25 cellular contexts compared by ENCODE assay signal in genomic region chr2:207762146-207762545, GRCh38. TPM values are rescaled to one million over a fixed set of nuclear protein-coding genes. Genes with fewer than 3 reads are reported as not detected.
A peak's percentile ranks its signal among the peaks of the same experiment; 100 is the strongest.
DNase-seq lines count a peak whose midpoint lies in the region; ATAC-seq, FAIRE-seq and TF ChIP-seq lines count a peak whose summit lies in the region.
"Had no signal": no experiment of that assay in that cellular context is flagged by ENCODE, and none has a peak within 500 bp of the region (broad histone marks: within the 10 kb centered on the region; RNA-seq: fewer than 3 reads in every experiment).

No MANE protein-coding gene starts in this region.

- H2BK120ac ChIP-seq in H1 (replicated peaks; ENCODE audit: low read depth, low read length): no peak overlapping the region
- H2BK120ac ChIP-seq in trophoblast cell (ENCODE audit: insufficient read depth, low read length, poor library complexity): no peak overlapping the region

- no peak for FAIRE-seq in H1 (lab: Jason Lieb, UNC)
- FAIRE-seq: A549, GM12892 had no signal

- H3K27ac ChIP-seq in GM23248: no peak overlapping the region
- H3K27ac ChIP-seq in SK-N-SH (ENCODE audit: low read depth in 2 of 2, low read length in 1 of 2): no peak overlapping the region; a peak in 1 of 4 replicates
- no peak overlapping the region for H3K27ac ChIP-seq in H1 (ENCODE audit: low read depth, low read length)
- no peak overlapping the region for H3K27ac ChIP-seq in trophoblast cell (ENCODE audit: low read depth, low read length)
- H3K27ac ChIP-seq: A549 had no signal

- peak overlapping the region; percentile 27 for H3K4ac ChIP-seq in H1 (replicated peaks; ENCODE audit: insufficient read length, low read depth, low read length)
- no peak overlapping the region for H3K4ac ChIP-seq in trophoblast cell (ENCODE audit: low read depth, low read length)

- no peak overlapping the region for H3K18ac ChIP-seq in H1 (ENCODE audit: extremely low read depth, low read length)
- H3K18ac ChIP-seq in trophoblast cell (ENCODE audit: low read length): no peak overlapping the region

- H3K9ac ChIP-seq in GM23248 (no peak overlapping the region), SK-N-SH (no peak overlapping the region), H1 (replicated peaks in 1 of 4; ENCODE audit: extremely low read depth in 1 of 4, low read depth in 3 of 4, low read length in 3 of 4) (no peak overlapping the region), trophoblast cell (ENCODE audit: low read length) (no peak overlapping the region)

- H2BK20ac ChIP-seq in H1 (ENCODE audit: low read length): no peak overlapping the region

- no peaks in the 10 kb centered on the region for H3K9me3 ChIP-seq in GM23248 (ENCODE audit: low read depth)
- H3K9me3 ChIP-seq in SK-N-SH: no peaks in the 10 kb centered on the region
- H3K9me3 ChIP-seq in H1 (ENCODE audit: insufficient read depth in 2 of 2, low read depth in 1 of 2, low read length in 1 of 2): no peaks in the 10 kb centered on the region
- H3K9me3 ChIP-seq in trophoblast cell (ENCODE audit: insufficient read depth, low read depth, low read length): peaks cover 1% of the 10 kb centered on the region
- H3K9me3 ChIP-seq: A549, BE2C had no signal

- in situ Hi-C loops in GM23248 (cut with MboI): no loop called here

- no peak overlapping the region for H2BK12ac ChIP-seq in H1 (ENCODE audit: low read depth, low read length)
- H2BK12ac ChIP-seq in trophoblast cell (ENCODE audit: low read length): no peak overlapping the region

- H3F3A ChIP-seq in GM23248 (ENCODE audit: insufficient read depth) (no peaks in the 10 kb centered on the region), SK-N-SH (replicated peaks; ENCODE audit: insufficient read depth) (no peaks in the 10 kb centered on the region)

- CTCF ChIA-PET in SK-N-SH (lab: Yijun Ruan, JAX) (interaction anchor here (0.7 to 2.9 kb wide), 3 partner anchors 16 to 310 kb away, joined by 3 to 13 read pairs (median 3); no protein-coding TSS in a partner anchor), H1 (lab: Charles Lee; ENCODE audit: partially characterized antibody) (interaction anchor here (1.4 to 7.4 kb wide), 4 partner anchors 16 to 278 kb away, joined by 3 to 69 read pairs (median 16); partner anchors contain the start of gene METTL21A)

- no peak overlapping the region for H4K5ac ChIP-seq in H1 (ENCODE audit: insufficient read length, low read depth, low read length)

- no peak for ATAC-seq in HG02870 (IDR thresholded peaks at IDR 0.05; ENCODE audit: unreplicated experiment)
- ATAC-seq: A549, HCT116, Panc1 had no signal

- no peak overlapping the region for H3K4me3 ChIP-seq in GM23248
- no peak overlapping the region for H3K4me3 ChIP-seq in SK-N-SH (ENCODE audit: low read depth in 2 of 2, low read length in 1 of 2)
- no peak overlapping the region for H3K4me3 ChIP-seq in H1 (ENCODE audit: extremely low read depth in 1 of 4, insufficient read depth in 2 of 4, low read depth in 3 of 4, low read length in 4 of 4)
- no peak overlapping the region for H3K4me3 ChIP-seq in trophoblast cell (ENCODE audit: low read depth, low read length)
- H3K4me3 ChIP-seq: A549 had no signal

- TF ChIP-seq CTCF in SK-N-SH (IDR thresholded peaks at IDR 0.05) (no peak), H1 (IDR thresholded peaks at IDR 0.05; ENCODE audit: control extremely low read depth in 1 of 3, insufficient read depth in 1 of 3, low read depth in 1 of 3, low read length in 3 of 3) (no peak)

- DNase-seq in GM23248: peak; percentile 32
- DNase-seq in SK-N-SH: no peak
- DNase-seq in H1 (ENCODE audit: low read depth in 1 of 2, low spot score in 2 of 2): no peak
- DNase-seq in trophoblast cell: peak; percentile 22 to 69
- no peak for DNase-seq in T-helper 9 cell
- no peak for DNase-seq in kidney glomerular epithelial cell (lab: John Stamatoyannopoulos, UW)
- DNase-seq in HT-29 (ENCODE audit: low spot score): no peak
- DNase-seq: BE2C; COR-L47; DND-41; GOT3; KG1; NCI-H1092 treated with DMSO at 0.1 percent for 48 hours; NCI-H1436 treated with DMSO at 0.1 percent for 48 hours; NCI-H1930; NCI-H226; NCI-H524; NCI-H774; NK-92 treated with Interleukin-12 subunit alpha and Interleukin-12 subunit beta, amount 100 ng/mL, for 24 hours; SIG-M5 had no signal

- H3K4me1 ChIP-seq in GM23248 (ENCODE audit: insufficient read depth) (no peaks in the 10 kb centered on the region), SK-N-SH (ENCODE audit: control insufficient read depth in 1 of 2, insufficient read depth in 2 of 2, low read depth in 1 of 2, low read length in 1 of 2) (peaks cover 6 to 10% of the 10 kb centered on the region in 2 experiments; a peak in 2 of 4 replicates), H1 (replicated peaks in 1 of 4; ENCODE audit: control insufficient read depth in 3 of 4, insufficient read depth in 4 of 4, low read length in 3 of 4) (peaks cover 15 to 40% (median 26%) of the 10 kb centered on the region in 4 experiments), trophoblast cell (ENCODE audit: control insufficient read depth in 1 of 2, insufficient read depth in 2 of 2, low read length in 2 of 2) (peaks cover 5 to 9% of the 10 kb centered on the region in 2 experiments)
- H3K4me1 ChIP-seq: BE2C had no signal

- H3K79me2 ChIP-seq in GM23248 (ENCODE audit: insufficient read depth) (no peaks in the 10 kb centered on the region), SK-N-SH (ENCODE audit: insufficient read depth) (no peaks in the 10 kb centered on the region), H1 (ENCODE audit: control insufficient read depth in 1 of 2, insufficient read depth in 2 of 2, low read length in 2 of 2) (peaks cover 25 to 72% of the 10 kb centered on the region in 2 experiments), trophoblast cell (ENCODE audit: control insufficient read depth, insufficient read depth, low read length, poor library complexity) (peaks cover 5% of the 10 kb centered on the region)

- H2AK5ac ChIP-seq in H1 (ENCODE audit: low read depth, low read length): no peak overlapping the region
- no peak overlapping the region for H2AK5ac ChIP-seq in trophoblast cell (ENCODE audit: low read length)

- H4K12ac ChIP-seq in trophoblast cell (ENCODE audit: low read depth, low read length): no peak overlapping the region

- TF ChIP-seq EP300 in SK-N-SH (IDR thresholded peaks at IDR 0.05; ENCODE audit: borderline replicate concordance in 1 of 2, low read depth in 1 of 2, low read length in 1 of 2) (no peak), H1 (IDR thresholded peaks at IDR 0.05; ENCODE audit: borderline replicate concordance in 1 of 2, low read depth in 2 of 2, low read length in 2 of 2) (no peak)

- H4K91ac ChIP-seq in H1 (replicated peaks; ENCODE audit: insufficient read length, low read length): no peak overlapping the region
- no peak overlapping the region for H4K91ac ChIP-seq in trophoblast cell (ENCODE audit: low read depth, low read length)

- H4K8ac ChIP-seq in H1 (ENCODE audit: extremely low read depth, insufficient read depth, low read length): no peak overlapping the region
- H4K8ac ChIP-seq in trophoblast cell (ENCODE audit: low read depth, low read length): no peak overlapping the region

- H3K4me2 ChIP-seq in GM23248 (ENCODE audit: unreplicated experiment) (no peak overlapping the region), SK-N-SH (0 out of 2 replicates have a peak overlapping the region, but pooled peaks have one; percentile 11), H1 (ENCODE audit: insufficient read depth in 1 of 2, low read depth in 2 of 2, low read length in 2 of 2) (0 out of 4 replicates have a peak overlapping the region, but pooled peaks of 1 of the 2 experiments have one; percentile 9), trophoblast cell (ENCODE audit: low read length) (no peak overlapping the region)
- H3K4me2 ChIP-seq: A549 had no signal

- H4K20me1 ChIP-seq in GM23248 (ENCODE audit: insufficient read depth) (no peaks in the 10 kb centered on the region), SK-N-SH (ENCODE audit: insufficient read depth) (no peaks in the 10 kb centered on the region), H1 (replicated peaks in 1 of 2; ENCODE audit: control insufficient read depth in 1 of 2, insufficient read depth in 2 of 2, low read length in 2 of 2) (peaks cover 9 to 23% of the 10 kb centered on the region in 2 experiments)

- H3K36me3 ChIP-seq in GM23248 (ENCODE audit: low read depth) (no peaks in the 10 kb centered on the region), SK-N-SH (replicated peaks in 1 of 2; ENCODE audit: control insufficient read depth in 1 of 2, insufficient read depth in 2 of 2, low read length in 1 of 2) (peaks cover 3 to 4% of the 10 kb centered on the region in 2 experiments), H1 (ENCODE audit: control insufficient read depth in 2 of 4, insufficient read depth in 4 of 4, low read length in 3 of 4) (peaks cover 5 to 81% (median 18%) of the 10 kb centered on the region in 4 experiments; a peak in 7 of 8 replicates), trophoblast cell (ENCODE audit: control insufficient read depth in 1 of 2, insufficient read depth in 2 of 2, low read length in 2 of 2) (peaks cover 0 to 8% of the 10 kb centered on the region in 2 experiments)
- H3K36me3 ChIP-seq: BE2C had no signal

- H2BK5ac ChIP-seq in H1 (ENCODE audit: low read depth, low read length) (no peak overlapping the region), trophoblast cell (ENCODE audit: low read depth, low read length, poor library complexity) (no peak overlapping the region)

- no peak overlapping the region for H3K14ac ChIP-seq in H1 (ENCODE audit: insufficient read length)
- no peak overlapping the region for H3K14ac ChIP-seq in trophoblast cell (ENCODE audit: low read length)

- 83 to 84% methylated on average over 8 of the region's 8 CpGs for WGBS in GM23248 (ENCODE audit: low coverage in 1 of 2, low lambda C conversion rate in 2 of 2, missing lambda C conversion rate in 2 of 2), 2 experiments
- 82% methylated on average over 8 of the region's 8 CpGs for WGBS in SK-N-SH (ENCODE audit: low lambda C conversion rate)
- 93% methylated on average over 8 of the region's 8 CpGs; no CpG with 5 or more reads in 1 of the 2 experiments for WGBS in H1 (ENCODE audit: extremely low coverage in 1 of 2, insufficient coverage in 1 of 2, insufficient read length in 1 of 2, insufficient replicate concordance in 2 of 2, low coverage in 1 of 2, low lambda C conversion rate in 2 of 2, missing lambda C conversion rate in 1 of 2), 2 experiments
- WGBS in trophoblast cell (ENCODE audit: extremely low coverage, insufficient coverage, insufficient read length): no CpG with 5 or more reads among the region's 8 CpGs

- H3K23ac ChIP-seq in H1 (ENCODE audit: insufficient read length) (no peak overlapping the region), trophoblast cell (ENCODE audit: low read length) (no peak overlapping the region)

- H2BK15ac ChIP-seq in H1 (ENCODE audit: low read length): no peak overlapping the region

- POLR2A ChIA-PET in SK-N-SH (lab: Yijun Ruan, JAX): no interaction called here
- POLR2A ChIA-PET in H1 (lab: Charles Lee; ENCODE audit: partially characterized antibody): interaction anchor here (0.6 kb wide), 1 partner anchor 11 kb away, joined by 3 read pairs; no protein-coding TSS in a partner anchor

- peaks cover 4% of the 10 kb centered on the region for H3K23me2 ChIP-seq in H1 (ENCODE audit: low read depth, low read length)

- H3K27me3 ChIP-seq in GM23248 (replicated peaks; ENCODE audit: insufficient read depth) (no peaks in the 10 kb centered on the region), SK-N-SH (ENCODE audit: insufficient read depth) (no peaks in the 10 kb centered on the region), H1 (replicated peaks in 1 of 4; ENCODE audit: control insufficient read depth in 3 of 4, extremely low read depth in 1 of 4, insufficient read depth in 3 of 4, low read length in 3 of 4) (no peaks in the 10 kb centered on the region), trophoblast cell (ENCODE audit: insufficient read depth, low read length) (no peaks in the 10 kb centered on the region)
- H3K27me3 ChIP-seq: BE2C had no signal

- H2AFZ ChIP-seq in GM23248 (no peak overlapping the region), SK-N-SH (ENCODE audit: low read depth) (no peak overlapping the region), H1 (ENCODE audit: low read length) (no peak overlapping the region), trophoblast cell (ENCODE audit: insufficient read depth, low read length, poor library complexity) (no peak overlapping the region)

- H3K79me1 ChIP-seq in H1 (ENCODE audit: low read depth, low read length) (peaks cover 4% of the 10 kb centered on the region; the same call in 1 of the 2 replicates), trophoblast cell (ENCODE audit: low read length) (no peaks in the 10 kb centered on the region)

- H3K56ac ChIP-seq in H1 (replicated peaks; ENCODE audit: insufficient read length, low read depth, low read length): no peak overlapping the region

- H3K9me2 ChIP-seq in GM23248 (ENCODE audit: insufficient read depth) (no peaks in the 10 kb centered on the region), SK-N-SH (no peaks in the 10 kb centered on the region)

- no peak for TF ChIP-seq RAD21 in SK-N-SH (IDR thresholded peaks at IDR 0.05; ENCODE audit: low read length)
- TF ChIP-seq RAD21 in H1 (IDR thresholded peaks at IDR 0.05 in 1 of 2, conservative IDR thresholded peaks at IDR 0.05 in 1 of 2; ENCODE audit: low read depth in 2 of 2, low read length in 2 of 2): no peak

- no peak for TF ChIP-seq POLR2A in H1 (IDR thresholded peaks at IDR 0.05; ENCODE audit: control extremely low read depth in 1 of 2, low read depth in 2 of 2, low read length in 2 of 2)

RNA-seq across cellular contexts. Expression of gene FZD5, which starts 7.6 kb away (rescaled TPM):
- total RNA-seq in GM23248 (2014; rRNA removed; shearing (Covaris generic)): under 0.01 and 0.13 TPM in 2 replicates
- polyA plus RNA-seq in GM23248 (2016; fragmentation: Nextera tagmentation; extraction: Ambion mirVana) (0.13 and 0.15 TPM in 2 replicates), SK-N-SH (2012; rRNA removed) (0.52 and 0.72 TPM in 2 replicates), H1 (2011; rRNA removed) (13.4 and 20.2 TPM in 2 replicates)
- polyA plus RNA-seq in SK-N-SH (2012; cell fraction: cytosol; rRNA removed): 0.66 and 0.72 TPM in 2 replicates
- 0.41 and 0.66 TPM in 2 replicates for polyA plus RNA-seq in SK-N-SH (2012; cell fraction: nucleus; rRNA removed)
- total RNA-seq in H1 (2021; fragmentation: NEBNext Ultra II Directional; extraction: Animal tissue kit (Norgen Biotek cat#: 25700)): 55.2 and 56.6 TPM in 2 replicates
- polyA plus RNA-seq in H1 (2011; cell fraction: cytosol; rRNA removed): 15.8 TPM
- 21.3 TPM for polyA plus RNA-seq in H1 (2011; cell fraction: nucleus; rRNA removed)
- polyA plus RNA-seq in H1 (2012, experiment 1 of 2): 14.2 to 20.0 TPM (median 15.9 TPM) in 4 replicates
- 4.5 TPM for polyA plus RNA-seq in H1 (2012, experiment 2 of 2)
- 33.6 TPM for polyA plus RNA-seq in H1 (2013, experiment 1 of 2)
- polyA plus RNA-seq in H1 (2013, experiment 2 of 2): 37.1 TPM
- 30.0 and 33.0 TPM in 2 replicates for polyA minus RNA-seq in H1 (2011; rRNA and poly(A)+ RNA removed)
- 44.0 TPM for polyA minus RNA-seq in H1 (2011; cell fraction: cytosol; rRNA and poly(A)+ RNA removed)
- polyA minus RNA-seq in H1 (2011; cell fraction: nucleus; rRNA and poly(A)+ RNA removed): 60.7 TPM
- polyA plus RNA-seq in trophoblast cell (2013): 11.9 and 12.8 TPM in 2 replicates
- 24.0 and 29.2 TPM in 2 replicates for total RNA-seq in HT-29 (2014; rRNA removed; shearing (Covaris generic))

RNA-seq across cellular contexts. Expression of gene CCNYL1, which starts 50.7 kb away (rescaled TPM):
- 12.5 and 14.9 TPM in 2 replicates for total RNA-seq in GM23248 (2014; rRNA removed; shearing (Covaris generic))
- 12.7 and 16.4 TPM in 2 replicates for polyA plus RNA-seq in GM23248 (2016; fragmentation: Nextera tagmentation; extraction: Ambion mirVana)
- polyA plus RNA-seq in SK-N-SH (2012; rRNA removed): 8.7 and 10.0 TPM in 2 replicates
- 12.3 and 13.0 TPM in 2 replicates for polyA plus RNA-seq in SK-N-SH (2012; cell fraction: cytosol; rRNA removed)
- 9.4 and 13.2 TPM in 2 replicates for polyA plus RNA-seq in SK-N-SH (2012; cell fraction: nucleus; rRNA removed)
- 35.4 and 36.2 TPM in 2 replicates for total RNA-seq in H1 (2021; fragmentation: NEBNext Ultra II Directional; extraction: Animal tissue kit (Norgen Biotek cat#: 25700))
- 10.0 and 13.3 TPM in 2 replicates for polyA plus RNA-seq in H1 (2011; rRNA removed)
- polyA plus RNA-seq in H1 (2011; cell fraction: cytosol; rRNA removed): 14.2 TPM
- 15.5 TPM for polyA plus RNA-seq in H1 (2011; cell fraction: nucleus; rRNA removed)
- polyA plus RNA-seq in H1 (2012, experiment 1 of 2): 14.6 to 24.3 TPM (median 18.2 TPM) in 4 replicates
- polyA plus RNA-seq in H1 (2012, experiment 2 of 2): 5.1 TPM
- polyA plus RNA-seq in H1 (2013, experiment 1 of 2): 33.4 TPM
- polyA plus RNA-seq in H1 (2013, experiment 2 of 2): 31.5 TPM
- polyA minus RNA-seq in H1 (2011; rRNA and poly(A)+ RNA removed): 16.6 and 23.9 TPM in 2 replicates
- polyA minus RNA-seq in H1 (2011; cell fraction: cytosol; rRNA and poly(A)+ RNA removed): 16.3 TPM
- polyA minus RNA-seq in H1 (2011; cell fraction: nucleus; rRNA and poly(A)+ RNA removed): 24.5 TPM
- polyA plus RNA-seq in trophoblast cell (2013): 20.8 and 21.4 TPM in 2 replicates
- 3.2 and 4.7 TPM in 2 replicates for total RNA-seq in HT-29 (2014; rRNA removed; shearing (Covaris generic))

Comparison
In these comparisons a context has a peak if more than half of its experiments do, and no peak if none do; other contexts are left out.
1. DNase-seq: peak in GM23248 (single experiment) and trophoblast cell (2 of 2); none in SK-N-SH (single experiment), H1 (0 of 2), T-helper 9 cell (single experiment), kidney glomerular epithelial cell (single experiment) and HT-29 (single experiment).
2. RNA of gene FZD5, which starts 7.6 kb away (total RNA-seq): 55.2 to 56.6 TPM in H1 and 24.0 to 29.2 TPM in HT-29; under 0.01 to 0.13 TPM in GM23248; every median in the first group is over 10 times any median in the second.